Comparison of ENCODE assay signal across 8 cellular contexts in genomic region chr1:146409817-146410441, GRCh38.
DNase-seq lines count a peak whose midpoint lies in the region; ATAC-seq and TF ChIP-seq lines count a peak whose summit lies in the region.
"Not testable (repeated sequence)": the region's sequence is repeated elsewhere in the genome, so short reads cannot be mapped to it uniquely, and the experiment has no call there.

No MANE protein-coding gene starts in this region.

- H3K4me3 Mint-ChIP-seq in T-helper 1 cell treated with Interleukin-12 subunit alpha and Interleukin-12 subunit beta and Interleukin-4 antibody, amounts not matched to agents 30 μg/mL and 1 μg/mL, for 36 hours, result peak overlapping the region; percentile 64

- peak overlapping the region; percentile 4; the same call in 1 of the 2 replicates for H2AFZ ChIP-seq in KMS-11 (ENCODE audit: low read depth)
- H2AFZ ChIP-seq in parathyroid adenoma, result not testable (repeated sequence)

- not testable (repeated sequence) for TF ChIP-seq CTCF in KMS-11 (conservative IDR thresholded peaks at IDR 0.05; ENCODE audit: low read depth, low read length); esophagus squamous epithelium (IDR thresholded peaks at IDR 0.05); kidney epithelial cell (IDR thresholded peaks at IDR 0.05; ENCODE audit: insufficient read depth, low read length, poor library complexity, severe bottlenecking); parathyroid adenoma (IDR thresholded peaks at IDR 0.05); upper lobe of left lung (IDR thresholded peaks at IDR 0.05)

- H3K4me3 ChIP-seq in KMS-11 (IDR thresholded peaks at IDR 0.05; ENCODE audit: insufficient read depth, low read depth, low read length); parathyroid adenoma (ENCODE audit: low read depth, low read length): not testable (repeated sequence)
- peak overlapping the region; percentile 16 to 53 (median 37) for H3K4me3 ChIP-seq in esophagus squamous epithelium
- H3K4me3 ChIP-seq in kidney epithelial cell (ENCODE audit: low read depth, low read length), result peak overlapping the region; percentile 6
- H3K4me3 ChIP-seq in upper lobe of left lung, result peak overlapping the region in 1 of 4 donors; percentile 8

- not testable (repeated sequence) for TF ChIP-seq EP300 in upper lobe of left lung (IDR thresholded peaks at IDR 0.05)

- H3K4me1 Mint-ChIP-seq in T-helper 1 cell treated with Interleukin-12 subunit alpha and Interleukin-12 subunit beta and Interleukin-4 antibody, amounts not matched to agents 30 μg/mL and 1 μg/mL, for 36 hours (ENCODE audit: low read depth), result peaks cover 13% of the 10 kb centered on the region

- H3K36me3 ChIP-seq in KMS-11 (ENCODE audit: insufficient read depth); esophagus squamous epithelium; kidney epithelial cell (ENCODE audit: control insufficient read depth, insufficient read depth, low read length); parathyroid adenoma (ENCODE audit: control insufficient read depth, insufficient read depth, low read length); upper lobe of left lung: not testable (repeated sequence)

- H3K9me3 ChIP-seq in esophagus squamous epithelium; parathyroid adenoma (ENCODE audit: control insufficient read depth, low read length); upper lobe of left lung: not testable (repeated sequence)

- peak overlapping the region; percentile 91 for H3K27ac Mint-ChIP-seq in T-helper 1 cell treated with Interleukin-12 subunit alpha and Interleukin-12 subunit beta and Interleukin-4 antibody, amounts not matched to agents 30 μg/mL and 1 μg/mL, for 36 hours

- 15 to 35% methylated on average over 21 to 22 of the region's 26 CpGs for WGBS in esophagus squamous epithelium, 2 donors
- 31 to 33% methylated on average over 21 to 24 of the region's 26 CpGs for WGBS in upper lobe of left lung, 2 donors

- TF ChIP-seq POLR2A in esophagus squamous epithelium (IDR thresholded peaks at IDR 0.05) (peak in 2 of 4 donors; percentile 66 to 77), upper lobe of left lung (IDR thresholded peaks at IDR 0.05) (peak in 2 of 4 donors; percentile 32 to 57)

- not testable (repeated sequence) for H3K27me3 ChIP-seq in KMS-11 (ENCODE audit: insufficient read depth, low read depth); esophagus squamous epithelium; kidney epithelial cell (ENCODE audit: control insufficient read depth, insufficient read depth, low read length); parathyroid adenoma (ENCODE audit: control insufficient read depth, insufficient read depth, low read length); upper lobe of left lung

- peak overlapping the region; percentile 72 for H3K9ac ChIP-seq in KMS-11
- H3K9ac ChIP-seq in parathyroid adenoma, result not testable (repeated sequence)

- not testable (repeated sequence) for H3K79me2 ChIP-seq in KMS-11 (ENCODE audit: insufficient read depth, low read depth); parathyroid adenoma

- ATAC-seq in GM18498 (IDR thresholded peaks at IDR 0.05; ENCODE audit: unreplicated experiment) (peak; percentile 62), upper lobe of left lung (ENCODE audit: low FRiP score in 2 of 2) (peak; percentile 74 to 96)

- not testable (repeated sequence) for H3K27me3 Mint-ChIP-seq in T-helper 1 cell treated with Interleukin-12 subunit alpha and Interleukin-12 subunit beta and Interleukin-4 antibody, amounts not matched to agents 30 μg/mL and 1 μg/mL, for 36 hours (ENCODE audit: low read depth)

- peak overlapping the region; percentile 22 for H3K4me2 ChIP-seq in KMS-11
- not testable (repeated sequence) for H3K4me2 ChIP-seq in parathyroid adenoma (ENCODE audit: low read length)

- H4K20me1 ChIP-seq in KMS-11 (ENCODE audit: insufficient read depth), result not testable (repeated sequence)

- not testable (repeated sequence) for H3K9me3 Mint-ChIP-seq in T-helper 1 cell treated with Interleukin-12 subunit alpha and Interleukin-12 subunit beta and Interleukin-4 antibody, amounts not matched to agents 30 μg/mL and 1 μg/mL, for 36 hours

- peak; percentile 71 for DNase-seq in astrocyte of the hippocampus (ENCODE audit: low read depth, low spot score)
- not testable (repeated sequence) for DNase-seq in esophagus squamous epithelium (lab: John Stamatoyannopoulos, UW)
- DNase-seq in kidney epithelial cell (ENCODE audit: low read depth), result peak; percentile 86
- peak in 1 of 2 donors; percentile 22 for DNase-seq in upper lobe of left lung

- intact Hi-C loops in esophagus squamous epithelium (cut with DNase I), result not testable (repeated sequence)

- H3K27ac ChIP-seq in KMS-11 (peak overlapping the region; percentile 75), esophagus squamous epithelium (peak overlapping the region; percentile 77 to 84 (median 80)), parathyroid adenoma (peak overlapping the region; percentile 60), upper lobe of left lung (peak overlapping the region in 2 of 4 donors; percentile 41 to 58)

- not testable (repeated sequence) for H3K36me3 Mint-ChIP-seq in T-helper 1 cell treated with Interleukin-12 subunit alpha and Interleukin-12 subunit beta and Interleukin-4 antibody, amounts not matched to agents 30 μg/mL and 1 μg/mL, for 36 hours (ENCODE audit: low read depth)

- H3K4me1 ChIP-seq in KMS-11 (ENCODE audit: low read depth, poor library complexity, severe bottlenecking), result peaks cover 36% of the 10 kb centered on the region
- not testable (repeated sequence) for H3K4me1 ChIP-seq in esophagus squamous epithelium, parathyroid adenoma, upper lobe of left lung
